In genomic region chr14:97416550-97416949, GRCh38 we compare ENCODE assay signal across 19 cellular contexts.
A peak's percentile ranks its signal among the peaks of the same experiment; 100 is the strongest.
DNase-seq lines count a peak whose midpoint lies in the region; ATAC-seq and TF ChIP-seq lines count a peak whose summit lies in the region.
"Had no signal": no experiment of that assay in that cellular context is flagged by ENCODE, and none has a peak within 500 bp of the region (broad histone marks: within the 10 kb centered on the region; RNA-seq: fewer than 3 reads in every experiment).

No MANE protein-coding gene starts in this region.

- H3K27ac Mint-ChIP-seq in activated T-helper 17 cell treated with anti-CD3 and anti-CD28 coated beads, Interleukin-2, amount 50 U/mL, for 72 hours: no peak overlapping the region
- H3K27ac Mint-ChIP-seq: CD8-positive, alpha-beta T cell; IgD-negative memory B cell had no signal

- TF ChIP-seq POLR2A in esophagus muscularis mucosa (IDR thresholded peaks at IDR 0.05; ENCODE audit: low read depth): no peak

- ATAC-seq in DND-41 (ENCODE audit: insufficient read depth, low read depth) (no peak; the same call in 2 of the 3 replicates), HG03571 (IDR thresholded peaks at IDR 0.05; ENCODE audit: unreplicated experiment) (no peak)
- no peak for ATAC-seq in activated T-helper 17 cell treated with anti-CD3 and anti-CD28 coated beads, Interleukin-2, amount 50 U/mL, for 72 hours (replicated peaks)
- ATAC-seq: CD8-positive, alpha-beta T cell; HepG2 had no signal

- DNase-seq in DND-41 (no peak), RKO (ENCODE audit: low spot score) (no peak), NCI-H2171 (lab: John Stamatoyannopoulos, UW) (no peak), esophagus muscularis mucosa (ENCODE audit: extremely low spot score) (no peak)
- DNase-seq: 8988T; Calu3; CD8-positive, alpha-beta T cell; DMS 273 treated with DMSO at 0.1 percent for 48 hours; DMS53; GM23248; HCEC 1CT; KBM-7 had no signal

- H3K9me3 ChIP-seq in DND-41 (ENCODE audit: insufficient read depth, low read length, severe bottlenecking) (no peaks in the 10 kb centered on the region), neural cell (ENCODE audit: low read length) (no peaks in the 10 kb centered on the region), esophagus muscularis mucosa (no peaks in the 10 kb centered on the region)
- H3K9me3 ChIP-seq: BLaER1 treated with 17β-estradiol and CSF1 and Interleukin-3, amounts not matched to agents 10 nM and 100 nM had no signal

- TF ChIP-seq CTCF in DND-41 (IDR thresholded peaks at IDR 0.05; ENCODE audit: borderline replicate concordance, extremely low read depth, low read length, poor library complexity, severe bottlenecking) (no peak), KMS-11 (conservative IDR thresholded peaks at IDR 0.05; ENCODE audit: low read depth, low read length) (no peak), neural cell (IDR thresholded peaks at IDR 0.05; ENCODE audit: poor library complexity, severe bottlenecking) (no peak), esophagus muscularis mucosa (IDR thresholded peaks at IDR 0.05) (no peak)

- no peaks in the 10 kb centered on the region for H3K79me2 ChIP-seq in DND-41 (ENCODE audit: insufficient read depth, low read length)
- no peaks in the 10 kb centered on the region for H3K79me2 ChIP-seq in KMS-11 (ENCODE audit: insufficient read depth, low read depth)
- peaks cover 4% of the 10 kb centered on the region for H3K79me2 ChIP-seq in neural cell (replicated peaks; ENCODE audit: insufficient read depth, low read length)

- 0 out of 2 replicates have a peak overlapping the region, but pooled peaks have one; percentile 27 for H2AFZ ChIP-seq in DND-41 (ENCODE audit: low read depth, low read length)
- H2AFZ ChIP-seq in KMS-11 (ENCODE audit: low read depth): peak overlapping the region; percentile 30; the same call in 1 of the 2 replicates
- H2AFZ ChIP-seq in neural cell (ENCODE audit: low read depth, low read length): no peak overlapping the region
- H2AFZ ChIP-seq: GM23248 had no signal

- no peak for TF ChIP-seq RAD21 in neural cell (conservative IDR thresholded peaks at IDR 0.05)

- TF ChIP-seq EP300 in neural cell (conservative IDR thresholded peaks at IDR 0.05; ENCODE audit: poor library complexity, severe bottlenecking): no peak
- TF ChIP-seq EP300 in esophagus muscularis mucosa (IDR thresholded peaks at IDR 0.05): no peak

- H3K9ac ChIP-seq in DND-41 (ENCODE audit: low read depth, low read length): no peak overlapping the region
- H3K9ac ChIP-seq in KMS-11: peak overlapping the region; percentile 12; the same call in 1 of the 2 replicates
- H3K9ac ChIP-seq in neural cell (ENCODE audit: low read length): peak overlapping the region; percentile 2
- H3K9ac ChIP-seq: BLaER1 treated with 17β-estradiol and CSF1 and Interleukin-3, amounts not matched to agents 10 nM and 100 nM; GM23248 had no signal

- no peaks in the 10 kb centered on the region for H3K9me3 Mint-ChIP-seq in activated T-helper 17 cell treated with anti-CD3 and anti-CD28 coated beads, Interleukin-2, amount 50 U/mL, for 72 hours
- H3K9me3 Mint-ChIP-seq: CD8-positive, alpha-beta T cell; IgD-negative memory B cell had no signal

- H3K36me3 ChIP-seq in DND-41 (ENCODE audit: insufficient read depth, low read length): no peaks in the 10 kb centered on the region
- no peaks in the 10 kb centered on the region for H3K36me3 ChIP-seq in KMS-11 (ENCODE audit: insufficient read depth)
- no peaks in the 10 kb centered on the region for H3K36me3 ChIP-seq in neural cell (ENCODE audit: insufficient read depth, low read length)
- H3K36me3 ChIP-seq in esophagus muscularis mucosa: no peaks in the 10 kb centered on the region
- H3K36me3 ChIP-seq: BLaER1 treated with 17β-estradiol and CSF1 and Interleukin-3, amounts not matched to agents 10 nM and 100 nM had no signal

- H3K4me3 Mint-ChIP-seq in activated T-helper 17 cell treated with anti-CD3 and anti-CD28 coated beads, Interleukin-2, amount 50 U/mL, for 72 hours: peak overlapping the region; percentile 5
- H3K4me3 Mint-ChIP-seq: CD8-positive, alpha-beta T cell; IgD-negative memory B cell had no signal

- no peaks in the 10 kb centered on the region for H3K27me3 Mint-ChIP-seq in activated T-helper 17 cell treated with anti-CD3 and anti-CD28 coated beads, Interleukin-2, amount 50 U/mL, for 72 hours

- H3K36me3 Mint-ChIP-seq in activated T-helper 17 cell treated with anti-CD3 and anti-CD28 coated beads, Interleukin-2, amount 50 U/mL, for 72 hours (ENCODE audit: low read depth): no peaks in the 10 kb centered on the region
- H3K36me3 Mint-ChIP-seq: CD8-positive, alpha-beta T cell; IgD-negative memory B cell had no signal

- intact Hi-C loops in esophagus muscularis mucosa (cut with DNase I): no loop called here

- H3K27me3 ChIP-seq in DND-41 (ENCODE audit: insufficient read depth, low read length, poor library complexity) (no peaks in the 10 kb centered on the region), KMS-11 (ENCODE audit: insufficient read depth, low read depth) (no peaks in the 10 kb centered on the region), neural cell (ENCODE audit: insufficient read depth, low read depth, low read length) (no peaks in the 10 kb centered on the region), esophagus muscularis mucosa (peaks cover 0 to 59% (median 16%) of the 10 kb centered on the region in 4 donors)
- H3K27me3 ChIP-seq: BLaER1 treated with 17β-estradiol and CSF1 and Interleukin-3, amounts not matched to agents 10 nM and 100 nM had no signal

- WGBS in esophagus muscularis mucosa: 88% methylated on average over 5 of the region's 5 CpGs

- no peaks in the 10 kb centered on the region for H3K9me2 ChIP-seq in neural cell (ENCODE audit: insufficient read depth, low read length)

- H3K4me1 ChIP-seq in DND-41 (ENCODE audit: insufficient read depth, low read length): peaks cover 16% of the 10 kb centered on the region
- peaks cover 18% of the 10 kb centered on the region for H3K4me1 ChIP-seq in KMS-11 (ENCODE audit: low read depth, poor library complexity, severe bottlenecking)
- H3K4me1 ChIP-seq in esophagus muscularis mucosa: peaks cover 0 to 10% (median 4%) of the 10 kb centered on the region in 4 donors
- H3K4me1 ChIP-seq: BLaER1 treated with 17β-estradiol and CSF1 and Interleukin-3, amounts not matched to agents 10 nM and 100 nM had no signal

- H3K4me1 Mint-ChIP-seq in activated T-helper 17 cell treated with anti-CD3 and anti-CD28 coated beads, Interleukin-2, amount 50 U/mL, for 72 hours: no peaks in the 10 kb centered on the region
- H3K4me1 Mint-ChIP-seq: IgD-negative memory B cell had no signal

- peaks cover 6% of the 10 kb centered on the region for H3F3A ChIP-seq in neural cell (ENCODE audit: insufficient read depth, low read length, poor library complexity, severe bottlenecking)

- H4K20me1 ChIP-seq in DND-41 (ENCODE audit: insufficient read depth, low read length) (no peaks in the 10 kb centered on the region), KMS-11 (ENCODE audit: insufficient read depth) (no peaks in the 10 kb centered on the region), neural cell (ENCODE audit: insufficient read depth) (no peaks in the 10 kb centered on the region)
- H4K20me1 ChIP-seq: BLaER1 treated with 17β-estradiol and CSF1 and Interleukin-3, amounts not matched to agents 10 nM and 100 nM had no signal

- H3K4me2 ChIP-seq in DND-41 (ENCODE audit: insufficient read depth, low read length) (no peak overlapping the region), KMS-11 (peak overlapping the region; percentile 36; the same call in 1 of the 2 replicates), neural cell (ENCODE audit: low read length) (no peak overlapping the region)
- H3K4me2 ChIP-seq: BLaER1 treated with 17β-estradiol and CSF1 and Interleukin-3, amounts not matched to agents 10 nM and 100 nM had no signal

- H3K4me3 ChIP-seq in DND-41 (ENCODE audit: low read depth in 1 of 2, low read length in 2 of 2) (no peak overlapping the region), KMS-11 (IDR thresholded peaks at IDR 0.05; ENCODE audit: insufficient read depth, low read depth, low read length) (no peak overlapping the region), neural cell (ENCODE audit: low read length) (no peak overlapping the region), esophagus muscularis mucosa (no peak overlapping the region)
- H3K4me3 ChIP-seq: BLaER1 treated with 17β-estradiol and CSF1 and Interleukin-3, amounts not matched to agents 10 nM and 100 nM; GM23248 had no signal

- no peak overlapping the region for H3K27ac ChIP-seq in DND-41 (ENCODE audit: low read length)
- peak overlapping the region; percentile 47; the same call in 1 of the 2 replicates for H3K27ac ChIP-seq in KMS-11
- peak overlapping the region; percentile 98 for H3K27ac ChIP-seq in neural cell (ENCODE audit: low read length)
- no peak overlapping the region for H3K27ac ChIP-seq in esophagus muscularis mucosa (replicated peaks in 1 of 4)
- H3K27ac ChIP-seq: BLaER1 treated with 17β-estradiol and CSF1 and Interleukin-3, amounts not matched to agents 10 nM and 100 nM; GM23248 had no signal

TF ChIP-seq in neural cell, 6 proteins besides CTCF, POLR2A, EP300 and RAD21 (continues in another document):
- TF ChIP-seq REST (IDR thresholded peaks at IDR 0.05; ENCODE audit: borderline replicate concordance) (no peak), SMC3 (conservative IDR thresholded peaks at IDR 0.05; ENCODE audit: poor library complexity) (no peak), POLR2AphosphoS5 (IDR thresholded peaks at IDR 0.05) (no peak), EZH2 (IDR thresholded peaks at IDR 0.05; ENCODE audit: borderline replicate concordance, insufficient read depth, low read length, poor library complexity, severe bottlenecking) (no peak)

Comparison
In these comparisons a context has a peak if more than half of its experiments do, and no peak if none do; other contexts are left out.
1. H3K27ac ChIP-seq: peak in KMS-11 (single experiment) and neural cell (single experiment); none in DND-41 (single experiment) and esophagus muscularis mucosa (0 of 4).